Comparison of ENCODE assay signal across 9 cellular contexts in the genomic region with DNA sequence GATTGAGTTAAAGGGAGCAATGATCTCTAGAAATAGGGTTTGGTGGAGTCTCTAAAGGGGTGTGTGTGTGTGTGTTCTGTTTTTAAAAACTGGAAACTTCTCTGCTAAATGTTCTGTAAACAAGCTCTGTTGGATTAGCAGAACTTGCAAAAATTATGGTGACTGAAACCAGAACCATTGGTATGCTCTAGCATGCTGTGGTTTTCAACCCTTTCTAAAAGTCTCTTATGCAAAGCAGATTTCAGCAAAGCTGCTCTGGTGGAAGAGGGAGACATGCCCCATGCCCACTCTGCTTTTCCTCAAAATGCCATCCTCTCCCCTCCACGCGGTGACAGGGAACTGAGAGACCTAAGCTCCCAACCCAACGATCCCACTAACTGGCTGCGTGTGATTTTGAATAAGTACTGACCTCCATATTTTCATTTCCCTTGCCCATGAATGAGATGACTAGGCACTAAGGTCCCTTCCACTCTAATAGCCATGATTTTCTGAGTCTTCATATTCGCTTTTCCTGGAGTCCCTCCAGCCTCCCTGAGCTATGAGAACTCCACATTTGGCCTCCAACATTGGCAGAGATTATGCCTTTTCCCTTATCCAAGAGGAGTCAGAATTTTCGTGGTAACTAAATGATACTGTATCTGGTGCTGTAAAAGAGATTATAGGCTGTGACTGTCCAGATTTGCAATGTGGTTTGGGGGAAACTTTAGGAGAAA.
A peak's percentile ranks its signal among the peaks of the same experiment; 100 is the strongest.
DNase-seq lines count a peak whose midpoint lies in the region; ATAC-seq and TF ChIP-seq lines count a peak whose summit lies in the region.
"Had no signal": no experiment of that assay in that cellular context is flagged by ENCODE, and none has a peak within 500 bp of the region (broad histone marks: within the 10 kb centered on the region; RNA-seq: fewer than 3 reads in every experiment).

No MANE protein-coding gene starts in this region.

- H3K4me3 ChIP-seq in GM06990 (replicated peaks; ENCODE audit: low read depth, low read length): no peak overlapping the region
- H3K4me3 ChIP-seq in MG63: no peak overlapping the region

- H3K27me3 Mint-ChIP-seq in immature natural killer cell (ENCODE audit: low read depth in 3 of 3): peaks cover 0 to 7% (median 6%) of the 10 kb centered on the region in 3 donors

- H3K4me1 Mint-ChIP-seq in immature natural killer cell: peaks cover 0 to 1% of the 10 kb centered on the region in 2 donors

- H3K27ac Mint-ChIP-seq in immature natural killer cell: no peak overlapping the region

- no peaks in the 10 kb centered on the region for H3K9me3 Mint-ChIP-seq in immature natural killer cell

- TF ChIP-seq CTCF in GM06990 (IDR thresholded peaks at IDR 0.05; ENCODE audit: insufficient read depth, low read length, poor library complexity, severe bottlenecking): no peak

- H3K36me3 ChIP-seq in GM06990 (ENCODE audit: control insufficient read depth, insufficient read depth, low read length) (no peaks in the 10 kb centered on the region), MG63 (no peaks in the 10 kb centered on the region)

- no peaks in the 10 kb centered on the region for H3K27me3 ChIP-seq in GM06990 (replicated peaks; ENCODE audit: control insufficient read depth, insufficient read depth, low read length)
- H3K27me3 ChIP-seq in MG63: 0 out of 2 replicates have a peak, but pooled peaks cover 5% of the 10 kb centered on the region

- ATAC-seq in GM19397 (IDR thresholded peaks at IDR 0.05; ENCODE audit: unreplicated experiment) (peak; percentile 76), HG02884 (IDR thresholded peaks at IDR 0.05; ENCODE audit: unreplicated experiment) (peak; percentile 91)

- H3K4me3 Mint-ChIP-seq in immature natural killer cell: no peak overlapping the region

- H3K36me3 Mint-ChIP-seq in immature natural killer cell: no peaks in the 10 kb centered on the region

- DNase-seq in GM06990 (ENCODE audit: extremely low read depth, insufficient read length) (peak; percentile 21), MG63 (peak; percentile 26), Kasumi-1 (lab: John Stamatoyannopoulos, UW) (no peak), DMS 273 (lab: John Stamatoyannopoulos, UW; ENCODE audit: unreplicated experiment) (no peak), NCI-H2107 (lab: John Stamatoyannopoulos, UW) (no peak), immature natural killer cell (no peak)
- DNase-seq: NCI-H2227 treated with DMSO at 0.1 percent for 48 hours had no signal

- H3K9me3 ChIP-seq in MG63: no peaks in the 10 kb centered on the region

Comparison
In these comparisons a context has a peak if more than half of its experiments do, and no peak if none do; other contexts are left out.
1. DNase-seq: peak in GM06990 (single experiment) and MG63 (single experiment); none in Kasumi-1 (0 of 2), DMS 273 (single experiment), NCI-H2107 (single experiment) and immature natural killer cell (0 of 3).